Comparison of ENCODE assay signal across 1 cellular context in the genomic region with DNA sequence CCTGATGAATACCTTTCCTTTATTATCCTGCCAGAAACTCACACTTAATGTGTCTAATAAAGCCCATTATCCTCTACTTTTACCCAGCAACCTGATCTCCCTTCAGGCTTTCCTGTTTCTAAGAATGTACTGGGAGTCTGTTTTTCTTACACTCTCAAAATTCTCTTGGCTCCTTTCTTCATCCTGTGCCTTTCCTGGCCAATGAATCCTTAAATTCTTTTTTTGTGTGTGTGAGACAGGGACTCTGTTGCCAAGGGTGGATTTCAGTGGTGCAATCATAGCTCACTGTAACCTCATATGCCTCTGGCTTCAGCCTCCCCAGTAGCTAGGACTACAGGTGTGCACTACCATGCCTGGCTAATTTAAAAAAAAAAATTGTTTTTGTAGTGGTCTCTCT.
TF ChIP-seq lines count a peak whose summit lies in the region.

No MANE protein-coding gene starts in this region.

TF ChIP-seq in HEK293, 187 proteins besides CTCF, POLR2A, EP300 and RAD21 (continued from another document):
- TF ChIP-seq, protein P1, sequence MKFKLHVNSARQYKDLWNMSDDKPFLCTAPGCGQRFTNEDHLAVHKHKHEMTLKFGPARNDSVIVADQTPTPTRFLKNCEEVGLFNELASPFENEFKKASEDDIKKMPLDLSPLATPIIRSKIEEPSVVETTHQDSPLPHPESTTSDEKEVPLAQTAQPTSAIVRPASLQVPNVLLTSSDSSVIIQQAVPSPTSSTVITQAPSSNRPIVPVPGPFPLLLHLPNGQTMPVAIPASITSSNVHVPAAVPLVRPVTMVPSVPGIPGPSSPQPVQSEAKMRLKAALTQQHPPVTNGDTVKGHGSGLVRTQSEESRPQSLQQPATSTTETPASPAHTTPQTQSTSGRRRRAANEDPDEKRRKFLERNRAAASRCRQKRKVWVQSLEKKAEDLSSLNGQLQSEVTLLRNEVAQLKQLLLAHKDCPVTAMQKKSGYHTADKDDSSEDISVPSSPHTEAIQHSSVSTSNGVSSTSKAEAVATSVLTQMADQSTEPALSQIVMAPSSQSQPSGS (tag by site-specific recombination; IDR thresholded peaks at IDR 0.05; ENCODE audit: low read depth), result no peak
- no peak for TF ChIP-seq YY2 (tag by site-specific recombination; IDR thresholded peaks at IDR 0.05)
